Comparison of ENCODE assay signal across 32 cellular contexts in the genomic region with DNA sequence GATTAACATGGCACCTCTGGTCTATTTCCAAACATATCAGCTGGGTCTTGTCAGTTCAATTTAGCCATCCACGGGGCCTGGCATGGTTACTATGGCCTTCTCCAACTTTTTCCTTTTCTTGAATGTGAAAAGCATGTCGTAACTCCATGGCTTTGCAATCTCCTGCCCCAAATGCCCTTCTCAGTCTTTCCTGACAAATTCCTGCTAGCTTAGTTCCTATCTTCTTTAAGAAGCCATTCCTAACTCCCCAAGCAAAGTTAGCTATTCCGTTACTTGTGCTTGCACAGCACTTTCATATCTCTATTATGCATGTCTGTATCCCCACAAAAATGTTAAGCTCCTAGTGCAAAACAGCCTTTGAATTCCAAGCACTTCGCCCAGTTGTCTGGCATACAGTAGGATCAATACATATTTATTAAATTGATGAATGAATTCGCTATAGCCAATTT.
"Had no signal": no experiment of that assay in that cellular context is flagged by ENCODE, and none has a peak within 500 bp of the region (broad histone marks: within the 10 kb centered on the region; RNA-seq: fewer than 3 reads in every experiment).

No MANE protein-coding gene starts in this region.

- H3K27me3 ChIP-seq: adrenal gland, breast epithelium, Peyer's patch, SJSA1 had no signal

- H3K27ac ChIP-seq: adrenal gland, breast epithelium, KMS-11, Peyer's patch, SJSA1 had no signal

- DNase-seq: activated CD4-positive, alpha-beta T cell treated with anti-CD3 and anti-CD28 coated beads for 36 hours; activated CD4-positive, alpha-beta T cell treated with anti-CD3 and anti-CD28 coated beads, Interleukin-2, amount 10 ng/mL, durations not matched to agents 7 days and 5 days; activated CD4-positive, alpha-beta T cell treated with anti-CD3 and anti-CD28 coated beads, Interleukin-2, amount 50 U/mL, for 48 hours; activated CD8-positive, alpha-beta T cell treated with anti-CD3 and anti-CD28 coated beads, Interleukin-2, amount 10 ng/mL, durations not matched to agents 7 days and 5 days; activated gamma-delta T cell treated with Interleukin-2 at 50 U/mL for 16 hours; activated naive CD4-positive, alpha-beta T cell treated with anti-CD3 and anti-CD28 coated beads for 36 hours; activated T-cell treated with anti-CD3 and anti-CD28 coated beads, Interleukin-2, amount 50 U/mL, for 24 hours; adrenal gland; anterior cingulate cortex; MM.1S; MV-4-11; NCI-H1105; NCI-H1417 treated with DMSO at 0.1 percent for 48 hours; NCI-H187 treated with DMSO at 0.1 percent for 48 hours; NCI-H2081 treated with DMSO at 0.1 percent for 48 hours; NCI-H226; NCI-H446 treated with DMSO at 0.1 percent for 48 hours; NCI-H524; NCI-H69; PC-3; Peyer's patch; RPMI8226; SHP77 treated with DMSO at 0.1 percent for 48 hours; SK-N-SH had no signal

- H3K36me3 ChIP-seq: adrenal gland, breast epithelium had no signal

- H3K27me3 Mint-ChIP-seq: activated CD4-positive, alpha-beta T cell treated with anti-CD3 and anti-CD28 coated beads for 36 hours; activated CD4-positive, alpha-beta T cell treated with anti-CD3 and anti-CD28 coated beads, Interleukin-2, amount 10 ng/mL, durations not matched to agents 7 days and 5 days; activated T-cell treated with anti-CD3 and anti-CD28 coated beads, Interleukin-2, amount 50 U/mL, for 24 hours had no signal

- H3K4me1 Mint-ChIP-seq: activated CD4-positive, alpha-beta T cell treated with anti-CD3 and anti-CD28 coated beads for 36 hours; activated CD4-positive, alpha-beta T cell treated with anti-CD3 and anti-CD28 coated beads, Interleukin-2, amount 10 ng/mL, durations not matched to agents 7 days and 5 days had no signal

- H3K4me3 ChIP-seq: adrenal gland, breast epithelium, Peyer's patch, SJSA1 had no signal

- H3K27ac Mint-ChIP-seq: activated CD4-positive, alpha-beta T cell treated with anti-CD3 and anti-CD28 coated beads for 36 hours; activated CD4-positive, alpha-beta T cell treated with anti-CD3 and anti-CD28 coated beads, Interleukin-2, amount 10 ng/mL, durations not matched to agents 7 days and 5 days; activated CD8-positive, alpha-beta T cell treated with anti-CD3 and anti-CD28 coated beads, Interleukin-2, amount 10 ng/mL, durations not matched to agents 7 days and 5 days; activated naive CD4-positive, alpha-beta T cell treated with anti-CD3 and anti-CD28 coated beads for 36 hours; activated naive CD4-positive, alpha-beta T cell treated with anti-CD3 and anti-CD28 coated beads, Interleukin-2, amount 50 U/mL, for 72 hours; activated T-cell treated with anti-CD3 and anti-CD28 coated beads, Interleukin-2, amount 50 U/mL, for 24 hours; activated T-helper 2 cell treated with anti-CD3 and anti-CD28 coated beads, Interferon-gamma antibody, Interleukin-2, Interleukin-4, amounts not matched to agents 10 μg/mL and 5 μg/mL and 100 μg/mL, durations not matched to agents 14 hours and 24 hours and 36 hours; T-helper 1 cell treated with Interleukin-12 subunit alpha and Interleukin-12 subunit beta and Interleukin-4 antibody, amounts not matched to agents 30 μg/mL and 1 μg/mL, for 36 hours; T-helper 2 cell treated with Interferon-gamma antibody and Interleukin-4, amounts not matched to agents 5 μg/mL and 100 μg/mL, for 36 hours; WTC11 had no signal

- H3K9me3 ChIP-seq: adrenal gland, breast epithelium, Peyer's patch, SJSA1, SK-N-SH had no signal

- H3K9ac ChIP-seq: KMS-11, SK-N-SH had no signal

- H3K4me3 Mint-ChIP-seq: activated CD4-positive, alpha-beta T cell treated with anti-CD3 and anti-CD28 coated beads for 36 hours; activated CD4-positive, alpha-beta T cell treated with anti-CD3 and anti-CD28 coated beads, Interleukin-2, amount 10 ng/mL, durations not matched to agents 7 days and 5 days; activated CD8-positive, alpha-beta T cell treated with anti-CD3 and anti-CD28 coated beads, Interleukin-2, amount 10 ng/mL, durations not matched to agents 7 days and 5 days; activated naive CD4-positive, alpha-beta T cell treated with anti-CD3 and anti-CD28 coated beads for 36 hours; activated T-cell treated with anti-CD3 and anti-CD28 coated beads, Interleukin-2, amount 50 U/mL, for 24 hours; T-helper 1 cell treated with Interleukin-12 subunit alpha and Interleukin-12 subunit beta and Interleukin-4 antibody, amounts not matched to agents 30 μg/mL and 1 μg/mL, for 36 hours; T-helper 2 cell treated with Interferon-gamma antibody and Interleukin-4, amounts not matched to agents 5 μg/mL and 100 μg/mL, for 36 hours; WTC11 had no signal

- H3K9me3 Mint-ChIP-seq: activated CD4-positive, alpha-beta T cell treated with anti-CD3 and anti-CD28 coated beads, Interleukin-2, amount 10 ng/mL, durations not matched to agents 7 days and 5 days; activated naive CD4-positive, alpha-beta T cell treated with anti-CD3 and anti-CD28 coated beads for 36 hours; activated T-cell treated with anti-CD3 and anti-CD28 coated beads, Interleukin-2, amount 50 U/mL, for 24 hours; activated T-helper 2 cell treated with anti-CD3 and anti-CD28 coated beads, Interferon-gamma antibody, Interleukin-2, Interleukin-4, amounts not matched to agents 10 μg/mL and 5 μg/mL and 100 μg/mL, durations not matched to agents 14 hours and 24 hours and 36 hours; T-helper 1 cell treated with Interleukin-12 subunit alpha and Interleukin-12 subunit beta and Interleukin-4 antibody, amounts not matched to agents 30 μg/mL and 1 μg/mL, for 36 hours; T-helper 2 cell treated with Interferon-gamma antibody and Interleukin-4, amounts not matched to agents 5 μg/mL and 100 μg/mL, for 36 hours; WTC11 had no signal

- H3K36me3 Mint-ChIP-seq: activated naive CD4-positive, alpha-beta T cell treated with anti-CD3 and anti-CD28 coated beads, Interleukin-2, amount 50 U/mL, for 72 hours; WTC11 had no signal

- H3K4me2 ChIP-seq: KMS-11, SK-N-SH had no signal

- H3K4me1 ChIP-seq: breast epithelium, Peyer's patch, SJSA1 had no signal
